ENCODE assay signal across 22 cellular contexts in the genomic region with DNA sequence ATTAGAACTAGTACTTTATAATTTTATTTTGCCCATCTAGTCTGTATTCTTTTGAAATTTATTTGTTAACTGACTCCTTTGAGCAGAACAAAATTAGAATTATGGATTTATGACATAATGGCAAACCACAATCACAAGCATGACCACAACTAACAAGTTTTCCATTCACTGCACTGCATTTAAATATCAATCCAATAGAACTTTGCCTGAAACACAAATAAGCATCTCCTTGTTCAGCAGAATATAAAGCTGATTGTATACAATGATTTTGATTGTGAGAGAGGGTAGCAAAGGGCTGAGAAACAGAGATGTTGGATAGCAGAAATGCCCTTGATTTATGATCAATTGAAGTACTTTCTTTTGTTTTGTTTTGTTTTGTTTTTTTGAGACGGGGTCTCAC.
"Had no signal": no experiment of that assay in that cellular context is flagged by ENCODE, and none has a peak within 500 bp of the region (broad histone marks: within the 10 kb centered on the region; RNA-seq: fewer than 3 reads in every experiment).

No MANE protein-coding gene starts in this region.

- ATAC-seq: activated naive CD4-positive, alpha-beta T cell treated with anti-CD3 and anti-CD28 coated beads, Interleukin-2, amount 50 U/mL, for 72 hours; activated T-cell treated with anti-CD3 and anti-CD28 coated beads, Interleukin-2, amount 50 U/mL, for 72 hours; WTC11 had no signal

- DNase-seq: activated CD4-positive, alpha-beta memory T cell treated with anti-CD3 and anti-CD28 coated beads, Interleukin-2, amount 10 ng/mL, durations not matched to agents 7 days and 5 days; activated CD4-positive, alpha-beta T cell treated with anti-CD3 and anti-CD28 coated beads for 1 hour; activated CD4-positive, alpha-beta T cell treated with anti-CD3 and anti-CD28 coated beads for 4 hours; activated CD4-positive, alpha-beta T cell treated with anti-CD3 and anti-CD28 coated beads, Interleukin-2, amount 10 ng/mL, durations not matched to agents 7 days and 5 days; activated CD4-positive, alpha-beta T cell treated with anti-CD3 and anti-CD28 coated beads, Interleukin-2, amount 50 U/mL, for 4 hours; activated CD8-positive, alpha-beta memory T cell treated with anti-CD3 and anti-CD28 coated beads, Interleukin-2, amount 50 U/mL, for 48 hours; activated gamma-delta T cell; activated naive CD4-positive, alpha-beta T cell; activated naive CD4-positive, alpha-beta T cell treated with anti-CD3 and anti-CD28 coated beads, Interleukin-2, amount 10 ng/mL, durations not matched to agents 7 days and 5 days; activated naive CD8-positive, alpha-beta T cell treated with anti-CD3 and anti-CD28 coated beads, Interleukin-2, amount 10 ng/mL, durations not matched to agents 7 days and 5 days; activated T-cell treated with anti-CD3 and anti-CD28 coated beads for 4 hours; activated T-cell treated with anti-CD3 and anti-CD28 coated beads, Interleukin-2, amount 50 U/mL, for 24 hours; activated T-cell treated with anti-CD3 and anti-CD28 coated beads, Interleukin-2, amount 50 U/mL, for 72 hours; central memory CD4-positive, alpha-beta T cell; dorsolateral prefrontal cortex; effector memory CD4-positive, alpha-beta T cell; endodermal cell; esophagus squamous epithelium; head of caudate nucleus; T-helper 2 cell had no signal
